Comparison of ENCODE assay signal across 8 cellular contexts in the genomic region with DNA sequence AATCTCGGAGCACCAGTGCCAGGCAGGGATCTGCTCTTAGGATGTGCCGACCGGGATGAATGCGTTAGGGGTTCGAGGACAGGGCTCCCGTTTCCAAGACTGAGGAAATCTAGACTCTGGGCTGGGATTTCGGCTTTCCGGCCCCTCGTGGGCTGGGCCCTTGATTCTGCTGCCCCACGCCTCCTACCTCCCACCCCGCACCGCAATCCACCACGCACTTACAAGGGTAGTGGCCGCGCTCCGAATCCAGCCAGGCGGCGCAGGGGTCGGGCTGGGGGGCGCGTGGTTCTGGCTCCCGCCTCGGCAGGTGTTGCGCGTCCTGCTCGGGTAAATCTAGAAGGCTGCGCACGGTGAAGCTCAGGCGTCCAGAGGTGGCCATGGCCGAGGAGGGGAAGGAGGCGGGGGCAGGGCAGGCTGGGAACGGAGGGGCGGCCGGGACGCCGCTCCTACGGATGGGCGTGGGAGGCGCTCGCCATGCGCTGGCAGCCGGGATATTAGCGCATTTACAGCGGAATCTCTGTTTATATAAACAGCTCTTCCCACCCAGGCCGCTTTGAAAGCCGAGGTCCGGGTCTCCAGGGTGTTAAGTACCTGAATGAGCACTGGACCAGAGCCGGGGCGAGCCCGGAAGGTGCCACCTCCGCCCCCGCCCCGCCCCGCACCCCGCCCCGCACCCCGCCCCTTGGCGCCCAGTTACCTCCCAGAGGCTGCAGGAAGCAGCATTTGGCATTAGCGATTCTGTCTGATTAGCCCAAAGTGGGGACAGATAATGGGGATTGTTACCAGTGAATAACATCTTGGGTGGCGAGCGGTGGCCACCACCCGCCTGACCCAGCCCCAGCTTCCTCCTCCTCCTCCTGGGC. TPM values are rescaled to one million over a fixed set of nuclear protein-coding genes. Genes with fewer than 3 reads are reported as not detected.
DNase-seq lines count a peak whose midpoint lies in the region; ATAC-seq, FAIRE-seq and TF ChIP-seq lines count a peak whose summit lies in the region.

A gene (minus strand): TSS at position 604 of the 863 bp plus-strand sequence. CDS start 225 bp downstream, at position 379.

- peak; percentile 8 for DNase-seq in GM12892 (ENCODE audit: insufficient read length)
- DNase-seq in NCI-H510A treated with DMSO at 0.1 percent for 48 hours (lab: John Stamatoyannopoulos, UW) = peak; percentile 33
- no peak for DNase-seq in fibroblast of the aortic adventitia (ENCODE audit: low read depth)
- DNase-seq in retinal pigment epithelial cell (ENCODE audit: low read depth) = no peak
- no peak for DNase-seq in NCI-H2029 treated with DMSO at 0.1 percent for 48 hours (lab: John Stamatoyannopoulos, UW)
- no peak for DNase-seq in NCI-H1092 treated with DMSO at 0.1 percent for 48 hours (lab: John Stamatoyannopoulos, UW)

- ATAC-seq in HG03565 (IDR thresholded peaks at IDR 0.05; ENCODE audit: unreplicated experiment) (no peak), GM18519 (IDR thresholded peaks at IDR 0.05; ENCODE audit: low FRiP score, unreplicated experiment) (no peak)

- no peak for FAIRE-seq in GM12892 (lab: Jason Lieb, UNC)

- TF ChIP-seq CTCF in fibroblast of the aortic adventitia (IDR thresholded peaks at IDR 0.05; ENCODE audit: insufficient read depth, low read length) (no peak), retinal pigment epithelial cell (conservative IDR thresholded peaks at IDR 0.05; ENCODE audit: low read depth, low read length) (no peak)

- H3K4me3 ChIP-seq in fibroblast of the aortic adventitia (ENCODE audit: low read depth, low read length) = peak within 1 kb of the TSS; percentile 54
- H3K4me3 ChIP-seq in retinal pigment epithelial cell (ENCODE audit: low read length) = peak within 1 kb of the TSS; percentile 42

- TF ChIP-seq POLR2A in GM12892 (IDR thresholded peaks at IDR 0.05; ENCODE audit: low read depth, low read length) = no peak

RNA-seq across cellular contexts. Expression of the gene that starts here (rescaled TPM):
- polyA plus RNA-seq in GM12892 (2012; ENCODE audit: missing spikeins) = not detected
- not detected in 2 replicates for total RNA-seq in fibroblast of the aortic adventitia (ENCODE audit: low replicate concordance)

Comparison
In these comparisons a context has a peak if more than half of its experiments do, and no peak if none do; other contexts are left out.
1. DNase-seq: peak in GM12892 (single experiment) and NCI-H510A treated with DMSO at 0.1 percent for 48 hours (single experiment); none in fibroblast of the aortic adventitia (single experiment), retinal pigment epithelial cell (single experiment), NCI-H2029 treated with DMSO at 0.1 percent for 48 hours (single experiment) and NCI-H1092 treated with DMSO at 0.1 percent for 48 hours (single experiment).